Comparison of ENCODE assay signal across 32 cellular contexts in genomic region chr1:7095343-7095964, GRCh38.
"Had no signal": no experiment of that assay in that cellular context is flagged by ENCODE, and none has a peak within 500 bp of the region (broad histone marks: within the 10 kb centered on the region; RNA-seq: fewer than 3 reads in every experiment).

No MANE protein-coding gene starts in this region.

- H3K27ac Mint-ChIP-seq: activated B cell treated with CpG ODN at 0.5 μM for 24 hours; activated CD8-positive, alpha-beta T cell treated with anti-CD3 and anti-CD28 coated beads for 36 hours; activated naive CD8-positive, alpha-beta T cell; activated T-helper 17 cell treated with anti-CD3 and anti-CD28 coated beads, Interleukin-2, amount 50 U/mL, for 72 hours; dendritic cell treated with granulocyte-macrophage colony-stimulating factor and Interleukin-4, amounts not matched to agents 40 ng/mL and 50 ng/mL, for 4 days; endodermal cell; T-helper 17 cell; T-helper 2 cell treated with Interferon-gamma antibody and Interleukin-4, amounts not matched to agents 5 μg/mL and 100 μg/mL, for 36 hours had no signal

- H3K27me3 ChIP-seq: dorsolateral prefrontal cortex had no signal

- H3K4me3 Mint-ChIP-seq: activated B cell treated with CpG ODN at 0.5 μM for 24 hours; activated CD8-positive, alpha-beta T cell treated with anti-CD3 and anti-CD28 coated beads for 36 hours; activated naive CD8-positive, alpha-beta T cell; activated T-cell treated with anti-CD3 and anti-CD28 coated beads, Interleukin-2, amount 50 U/mL, for 4 hours; activated T-helper 17 cell treated with anti-CD3 and anti-CD28 coated beads, Interleukin-2, amount 50 U/mL, for 72 hours; dendritic cell treated with granulocyte-macrophage colony-stimulating factor and Interleukin-4, amounts not matched to agents 40 ng/mL and 50 ng/mL, for 4 days; endodermal cell; T-helper 17 cell; T-helper 2 cell treated with Interferon-gamma antibody and Interleukin-4, amounts not matched to agents 5 μg/mL and 100 μg/mL, for 36 hours had no signal

- H3K27ac ChIP-seq: brain microvascular endothelial cell, coronary artery, dorsolateral prefrontal cortex, WERI-Rb-1 had no signal

- DNase-seq: activated B cell treated with CpG ODN at 0.5 μM for 24 hours; activated CD4-positive, alpha-beta T cell treated with anti-CD3 and anti-CD28 coated beads for 48 hours; activated CD4-positive, alpha-beta T cell treated with anti-CD3 and anti-CD28 coated beads, Interleukin-2, amount 50 U/mL, for 1 hour; activated CD4-positive, alpha-beta T cell treated with anti-CD3 and anti-CD28 coated beads, Interleukin-2, amount 50 U/mL, for 48 hours; activated CD8-positive, alpha-beta memory T cell treated with anti-CD3 and anti-CD28 coated beads for 24 hours; activated CD8-positive, alpha-beta T cell treated with anti-CD3 and anti-CD28 coated beads for 36 hours; activated effector memory CD4-positive, alpha-beta T cell treated with Interleukin-2 at 50 U/mL for 16 hours; activated gamma-delta T cell treated with Interleukin-2 at 50 U/mL for 16 hours; activated naive CD4-positive, alpha-beta T cell treated with anti-CD3 and anti-CD28 coated beads, Interleukin-2, amount 50 U/mL, for 16 hours; activated naive CD4-positive, alpha-beta T cell treated with Interleukin-2 at 50 U/mL for 16 hours; activated T-cell treated with anti-CD3 and anti-CD28 coated beads, Interleukin-2, amount 50 U/mL, for 4 hours; amniotic stem cell; anterior cingulate cortex; brain microvascular endothelial cell; caudate nucleus; cerebellar nuclear complex; dorsolateral prefrontal cortex; effector memory CD4-positive, alpha-beta T cell; endodermal cell; foreskin fibroblast; head of caudate nucleus; T-helper 1 cell; T-helper 17 cell; T1000; WERI-Rb-1 had no signal

- H3K36me3 Mint-ChIP-seq: activated naive CD8-positive, alpha-beta T cell had no signal

- H3K4me3 ChIP-seq: coronary artery, dorsolateral prefrontal cortex had no signal

- H3K4me1 Mint-ChIP-seq: activated B cell treated with CpG ODN at 0.5 μM for 24 hours; activated T-helper 17 cell treated with anti-CD3 and anti-CD28 coated beads, Interleukin-2, amount 50 U/mL, for 72 hours; endodermal cell; T-helper 17 cell had no signal

- H3K9me3 Mint-ChIP-seq: activated B cell treated with CpG ODN at 0.5 μM for 24 hours; activated CD8-positive, alpha-beta T cell treated with anti-CD3 and anti-CD28 coated beads for 36 hours; activated T-cell treated with anti-CD3 and anti-CD28 coated beads, Interleukin-2, amount 50 U/mL, for 4 hours; activated T-helper 17 cell treated with anti-CD3 and anti-CD28 coated beads, Interleukin-2, amount 50 U/mL, for 72 hours; dendritic cell treated with granulocyte-macrophage colony-stimulating factor and Interleukin-4, amounts not matched to agents 40 ng/mL and 50 ng/mL, for 4 days; endodermal cell; T-helper 2 cell treated with Interferon-gamma antibody and Interleukin-4, amounts not matched to agents 5 μg/mL and 100 μg/mL, for 36 hours had no signal

- H3K36me3 ChIP-seq: brain microvascular endothelial cell, WERI-Rb-1 had no signal

- ATAC-seq: activated CD4-positive, CD25-positive, alpha-beta regulatory T cell treated with anti-CD3 and anti-CD28 coated beads, Interleukin-2, amount 50 U/mL, for 24 hours; activated CD8-positive, alpha-beta T cell treated with anti-CD3 and anti-CD28 coated beads for 36 hours; activated T-cell treated with anti-CD3 and anti-CD28 coated beads, Interleukin-2, amount 50 U/mL, for 4 hours; activated T-helper 17 cell treated with anti-CD3 and anti-CD28 coated beads, Interleukin-2, amount 50 U/mL, for 72 hours; esophagus mucosa; T-helper 17 cell had no signal
